ENCODE assay signal across 15 cellular contexts in the genomic region with DNA sequence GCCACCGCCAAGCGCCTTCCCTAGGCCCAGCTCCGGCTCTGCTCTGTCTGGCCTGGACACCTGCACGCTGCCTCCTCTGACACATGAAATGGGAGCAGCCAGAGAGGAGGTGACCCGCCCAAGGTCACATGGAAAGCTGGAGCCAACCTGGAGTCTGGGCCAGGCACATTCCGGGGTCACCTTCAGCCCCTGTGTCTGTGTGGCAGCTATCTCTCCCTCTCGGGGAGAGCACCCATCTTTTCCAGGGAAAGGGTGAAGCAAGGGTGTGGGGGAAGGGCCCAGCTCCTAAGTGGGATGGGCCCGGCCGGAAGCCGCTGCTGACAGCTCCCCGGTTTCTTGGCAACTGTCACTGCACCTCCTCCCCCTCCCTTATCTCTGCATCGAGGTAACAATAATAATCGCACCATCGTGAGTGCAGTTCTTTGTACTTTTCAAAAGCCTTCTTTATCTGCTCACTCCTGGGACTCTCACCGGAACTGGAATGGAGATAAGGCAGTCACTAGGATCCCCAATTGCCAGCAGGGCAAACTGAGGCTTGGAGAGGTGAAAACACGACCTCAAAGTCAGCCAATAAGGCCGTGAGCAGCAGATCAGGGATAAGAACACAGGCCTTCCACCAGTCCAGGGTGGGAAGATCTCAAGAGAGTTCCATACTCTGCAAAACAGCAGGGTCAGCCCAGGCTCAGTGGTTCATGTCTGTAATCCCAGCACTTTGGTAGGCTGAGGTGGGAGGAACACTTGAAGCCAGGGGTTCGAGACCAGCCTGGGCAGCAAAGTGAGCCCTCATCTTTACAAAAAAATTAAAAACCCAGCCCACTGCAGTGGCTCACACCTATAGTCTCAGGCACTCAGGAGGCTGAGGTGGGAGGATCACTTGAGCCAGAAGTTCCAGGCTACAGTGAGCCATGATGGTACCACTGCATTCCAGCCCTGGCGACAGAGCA. TPM values are rescaled to one million over a fixed set of nuclear protein-coding genes. Genes with fewer than 3 reads are reported as not detected.
A peak's percentile ranks its signal among the peaks of the same experiment; 100 is the strongest.
DNase-seq lines count a peak whose midpoint lies in the region; ATAC-seq and TF ChIP-seq lines count a peak whose summit lies in the region.
"Had no signal": no experiment of that assay in that cellular context is flagged by ENCODE, and none has a peak within 500 bp of the region (broad histone marks: within the 10 kb centered on the region; RNA-seq: fewer than 3 reads in every experiment).

No MANE protein-coding gene starts in this region.

- no peak for TF ChIP-seq CTCF in brain microvascular endothelial cell (IDR thresholded peaks at IDR 0.05; ENCODE audit: low read depth, low read length, missing control alignments)
- no peak for TF ChIP-seq CTCF in parathyroid adenoma (IDR thresholded peaks at IDR 0.05)
- no peak for TF ChIP-seq CTCF in WTC11 (IDR thresholded peaks at IDR 0.05)
- TF ChIP-seq CTCF in type B pancreatic cell (conservative IDR thresholded peaks at IDR 0.05): no peak

- POLR2A ChIA-PET in WTC11 (lab: Charles Lee): no interaction called here

- H3K4me2 ChIP-seq in parathyroid adenoma (ENCODE audit: low read length): peak overlapping the region; percentile 52

- DNase-seq in H4 (ENCODE audit: low spot score) (peak; percentile 29), NCI-H146 (lab: John Stamatoyannopoulos, UW) (peak; percentile 49), brain microvascular endothelial cell (peak; percentile 23), WTC11 (ENCODE audit: low spot score) (no peak), type B pancreatic cell (ENCODE audit: extremely low spot score, unreplicated experiment) (no peak)
- DNase-seq: activated CD4-positive, CD25-positive, alpha-beta regulatory T cell treated with anti-CD3 and anti-CD28 coated beads, Interleukin-2, amount 50 U/mL, for 72 hours; activated T-cell treated with anti-CD3 and anti-CD28 coated beads, Interleukin-2, amount 50 U/mL, for 72 hours; DMS 273 treated with DMSO at 0.1 percent for 48 hours; heart right ventricle; mammary epithelial cell; NCI-H2171 treated with DMSO at 0.1 percent for 48 hours; SIG-M5 had no signal

- H3K9me3 Mint-ChIP-seq in WTC11 (no peaks in the 10 kb centered on the region), type B pancreatic cell (no peaks in the 10 kb centered on the region)
- H3K9me3 Mint-ChIP-seq: activated T-cell treated with anti-CD3 and anti-CD28 coated beads, Interleukin-2, amount 50 U/mL, for 72 hours; GM23338 had no signal

- peaks cover 14% of the 10 kb centered on the region for H3K27me3 ChIP-seq in brain microvascular endothelial cell (replicated peaks)
- no peaks in the 10 kb centered on the region for H3K27me3 ChIP-seq in parathyroid adenoma (ENCODE audit: control insufficient read depth, insufficient read depth, low read length)

- H3K27me3 Mint-ChIP-seq in WTC11 (ENCODE audit: low read depth) (no peaks in the 10 kb centered on the region), type B pancreatic cell (peaks cover 3% of the 10 kb centered on the region)

- H3K4me3 ChIP-seq in brain microvascular endothelial cell (ENCODE audit: low read depth, low read length): no peak overlapping the region
- H3K4me3 ChIP-seq in parathyroid adenoma (ENCODE audit: low read depth, low read length): no peak overlapping the region
- H3K4me3 ChIP-seq: GM23338, heart right ventricle had no signal

- H3K4me3 Mint-ChIP-seq in WTC11: no peak overlapping the region
- no peak overlapping the region for H3K4me3 Mint-ChIP-seq in type B pancreatic cell
- H3K4me3 Mint-ChIP-seq: activated T-cell treated with anti-CD3 and anti-CD28 coated beads, Interleukin-2, amount 50 U/mL, for 72 hours; GM23338 had no signal

- H3K4me1 ChIP-seq in parathyroid adenoma: peaks cover 44% of the 10 kb centered on the region

- in situ Hi-C loops in brain microvascular endothelial cell (cut with HindIII; ENCODE audit: low pct_ligation_motif_present, low sequenced_read_pairs): no loop called here

- CTCF ChIA-PET in WTC11 (lab: Charles Lee): interaction anchor here (0.7 to 2.0 kb wide), 3 partner anchors 20 to 26 kb away, joined by 3 to 7 read pairs (median 4); no protein-coding TSS in a partner anchor

- H3K36me3 ChIP-seq in brain microvascular endothelial cell (replicated peaks): no peaks in the 10 kb centered on the region
- H3K36me3 ChIP-seq in parathyroid adenoma (ENCODE audit: control insufficient read depth, insufficient read depth, low read length): no peaks in the 10 kb centered on the region
- H3K36me3 ChIP-seq: heart right ventricle had no signal

- peak overlapping the region; percentile 50 for H2AFZ ChIP-seq in parathyroid adenoma

- H3K27ac Mint-ChIP-seq in WTC11: no peak overlapping the region
- H3K27ac Mint-ChIP-seq in type B pancreatic cell: no peak overlapping the region
- H3K27ac Mint-ChIP-seq: activated T-cell treated with anti-CD3 and anti-CD28 coated beads, Interleukin-2, amount 50 U/mL, for 72 hours; GM23338 had no signal

- H3K36me3 Mint-ChIP-seq in WTC11 (no peaks in the 10 kb centered on the region), type B pancreatic cell (no peaks in the 10 kb centered on the region)

- no peak overlapping the region for H3K9ac ChIP-seq in parathyroid adenoma

- ATAC-seq in WTC11 (no peak), HG03045 (IDR thresholded peaks at IDR 0.05; ENCODE audit: unreplicated experiment) (no peak)
- ATAC-seq: activated T-cell treated with anti-CD3 and anti-CD28 coated beads, Interleukin-2, amount 50 U/mL, for 72 hours had no signal

- no peak overlapping the region for H3K27ac ChIP-seq in brain microvascular endothelial cell
- H3K27ac ChIP-seq in parathyroid adenoma: peak overlapping the region; percentile 95
- H3K27ac ChIP-seq: heart right ventricle had no signal

- no peaks in the 10 kb centered on the region for H3K9me3 ChIP-seq in parathyroid adenoma (ENCODE audit: control insufficient read depth, low read length)
- H3K9me3 ChIP-seq: heart right ventricle had no signal

- peaks cover 30% of the 10 kb centered on the region for H3K4me1 Mint-ChIP-seq in WTC11
- H3K4me1 Mint-ChIP-seq in type B pancreatic cell (ENCODE audit: unreplicated experiment): peaks cover 15% of the 10 kb centered on the region

- no peaks in the 10 kb centered on the region for H3K79me2 ChIP-seq in parathyroid adenoma

TF ChIP-seq in WTC11, 78 proteins besides CTCF, POLR2A, EP300 and RAD21 (continues in another document):
- no peak for TF ChIP-seq PREB (CRISPR knock-in tag; IDR thresholded peaks at IDR 0.05; ENCODE audit: borderline replicate concordance)
- TF ChIP-seq MYBL2 (CRISPR knock-in tag; IDR thresholded peaks at IDR 0.05): no peak
- TF ChIP-seq ZNF121 (CRISPR knock-in tag; IDR thresholded peaks at IDR 0.05): no peak
- TF ChIP-seq ATF6 (CRISPR knock-in tag; IDR thresholded peaks at IDR 0.05): no peak
- no peak for TF ChIP-seq GRHL2 (CRISPR knock-in tag; IDR thresholded peaks at IDR 0.05; ENCODE audit: insufficient replicate concordance, severe bottlenecking)
- TF ChIP-seq NR1H2 (CRISPR knock-in tag; IDR thresholded peaks at IDR 0.05): no peak
- TF ChIP-seq RELA (CRISPR knock-in tag; IDR thresholded peaks at IDR 0.05; ENCODE audit: borderline replicate concordance): no peak
- TF ChIP-seq, protein P1, sequence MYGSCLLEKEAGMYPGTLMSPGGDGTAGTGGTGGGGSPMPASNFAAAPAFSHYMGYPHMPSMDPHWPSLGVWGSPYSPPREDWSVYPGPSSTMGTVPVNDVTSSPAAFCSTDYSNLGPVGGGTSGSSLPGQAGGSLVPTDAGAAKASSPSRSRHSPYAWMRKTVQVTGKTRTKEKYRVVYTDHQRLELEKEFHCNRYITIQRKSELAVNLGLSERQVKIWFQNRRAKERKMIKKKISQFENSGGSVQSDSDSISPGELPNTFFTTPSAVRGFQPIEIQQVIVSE (CRISPR knock-in tag; IDR thresholded peaks at IDR 0.05; ENCODE audit: borderline replicate concordance): no peak

RNA-seq across cellular contexts. Expression of gene RAP1GAP, which starts 36.9 kb away (rescaled TPM):
- total RNA-seq in H4 (2014; rRNA removed; shearing (Covaris generic)): 2.0 and 2.3 TPM in 2 replicates
- total RNA-seq in WTC11 (2021): 7.6 to 9.9 TPM (median 9.7 TPM) in 3 replicates
- total RNA-seq in type B pancreatic cell (ENCODE audit: low replicate concordance): 18.5 and 20.3 TPM in 2 replicates

Comparison
In these comparisons a context has a peak if more than half of its experiments do, and no peak if none do; other contexts are left out.
1. DNase-seq: peak in H4 (single experiment), NCI-H146 (single experiment) and brain microvascular endothelial cell (single experiment); none in WTC11 (single experiment) and type B pancreatic cell (single experiment).